Comparison of ENCODE assay signal across 8 cellular contexts in genomic region chr1:145845514-145846161, GRCh38. TPM values are rescaled to one million over a fixed set of nuclear protein-coding genes. Genes with fewer than 3 reads are reported as not detected.
DNase-seq lines count a peak whose midpoint lies in the region; ATAC-seq and TF ChIP-seq lines count a peak whose summit lies in the region.

Gene NUDT17 (plus strand): TSS chr1:145845630. CDS start chr1:145845641, 11 bp downstream.

- H3K9me1 ChIP-seq in IMR-90 (ENCODE audit: insufficient read depth, low read length): peaks cover 21% of the 10 kb centered on the region; the same call in 1 of the 2 replicates

- peak within 1 kb of the TSS; percentile 80 for H4K5ac ChIP-seq in IMR-90 (ENCODE audit: low read depth, low read length)

- H2AK9ac ChIP-seq in IMR-90 (replicated peaks; ENCODE audit: low read depth, low read length, poor library complexity): peak within 1 kb of the TSS; percentile 89

- CTCF ChIA-PET in IMR-90 (lab: Yijun Ruan, JAX): interaction anchor here (0.6 to 2.6 kb wide), 17 partner anchors 9 to 187 kb away, joined by 3 to 13 read pairs (median 4); partner anchors contain the start of genes ITGA10, PEX11B and PIAS3

- intact Hi-C loops in IMR-90 (cut with micrococcal nuclease): loop anchor here (1.0 to 2.0 kb wide), 2 partner anchors 65 to 168 kb away; partner anchors contain the start of gene ITGA10

- TF ChIP-seq POLR2A in IMR-90 (IDR thresholded peaks at IDR 0.05; ENCODE audit: low read depth, low read length): peak; percentile 55; the same call in 1 of the 2 replicates

- 1% methylated on average over 35 of the region's 50 CpGs; no CpG with 5 or more reads in 1 of the 2 experiments for WGBS in IMR-90 (ENCODE audit: extremely low coverage in 2 of 2, insufficient read length in 1 of 2), 2 experiments

- H2BK20ac ChIP-seq in IMR-90 (ENCODE audit: low read depth, low read length): no peak within 1 kb of the TSS

- peak within 1 kb of the TSS; percentile 67 for H3K14ac ChIP-seq in IMR-90 (replicated peaks; ENCODE audit: low read depth, low read length)

- no TSS peak for BruUV-seq in IMR-90 (replicated peaks; lab: Mats Ljungman, UMichigan)

- peak within 1 kb of the TSS; percentile 57 to 86; a peak in 3 of 4 replicates for H4K8ac ChIP-seq in IMR-90 (ENCODE audit: low read depth in 2 of 2, low read length in 2 of 2)

- POLR2A ChIA-PET in IMR-90 (lab: Charles Lee; ENCODE audit: unreplicated experiment): interaction anchor here (0.6 kb wide), 1 partner anchor 420 kb away, joined by 3 read pairs; the partner anchor contains the start of gene NBPF20

- H3K18ac ChIP-seq in IMR-90 (ENCODE audit: low read depth, low read length): peak within 1 kb of the TSS; percentile 68

- DNase-seq in DMS 273 treated with DMSO at 0.1 percent for 48 hours (lab: John Stamatoyannopoulos, UW) (peak; percentile 43), IMR-90 (peak; percentile 67), RPMI8226 (peak; percentile 90), foreskin keratinocyte (peak in 1 of 2 donors; percentile 47), superior temporal gyrus (ENCODE audit: extremely low spot score) (peak; percentile 72)
- peak; percentile 69 for DNase-seq in activated T-helper 9 cell treated with anti-CD3 and anti-CD28 coated beads, Interleukin-2, amount 50 U/mL, for 16 hours (ENCODE audit: low read depth)

- H4K91ac ChIP-seq in IMR-90 (ENCODE audit: insufficient read depth, low read depth, low read length): peak within 1 kb of the TSS; percentile 55

- peak within 1 kb of the TSS; percentile 65 for H3K4me3 ChIP-seq in IMR-90 (ENCODE audit: insufficient read depth, low read depth, low read length)
- H3K4me3 ChIP-seq in neutrophil (ENCODE audit: low read depth in 1 of 2, low read length in 1 of 2): peak within 1 kb of the TSS; percentile 68 to 80

- H3K4ac ChIP-seq in IMR-90 (ENCODE audit: low read depth, low read length): peak within 1 kb of the TSS; percentile 82

- peak within 1 kb of the TSS; percentile 86 for H3K9ac ChIP-seq in IMR-90 (ENCODE audit: low read depth, low read length)

- TF ChIP-seq RAD21 in IMR-90 (IDR thresholded peaks at IDR 0.05; ENCODE audit: low read length): peak; percentile 63

- no peaks in the 10 kb centered on the region for H3K9me3 ChIP-seq in IMR-90 (ENCODE audit: control insufficient read depth, insufficient read depth, low read length)
- H3K9me3 ChIP-seq in neutrophil: no peaks in the 10 kb centered on the region

- H2AFZ ChIP-seq in IMR-90 (replicated peaks; ENCODE audit: low read length, poor library complexity): peak within 1 kb of the TSS; percentile 94

- H3K79me1 ChIP-seq in IMR-90 (ENCODE audit: low read depth in 1 of 2, low read length in 2 of 2): peaks cover 0 to 4% of the 10 kb centered on the region in 2 experiments; a peak in 1 of 4 replicates

- in situ Hi-C loops in IMR-90 (cut with MboI; ENCODE audit: low sequenced_read_pairs): loop anchor here (5.0 kb wide), 1 partner anchor 167 kb away; no protein-coding TSS in a partner anchor

- TF ChIP-seq CTCF in IMR-90 (conservative IDR thresholded peaks at IDR 0.05; ENCODE audit: low read depth, low read length): peak; percentile 88
- peak; percentile 88 for TF ChIP-seq CTCF in foreskin keratinocyte (conservative IDR thresholded peaks at IDR 0.05)
- TF ChIP-seq CTCF in neutrophil (IDR thresholded peaks at IDR 0.05): peak; percentile 82

- peak within 1 kb of the TSS; percentile 54 for H2BK5ac ChIP-seq in IMR-90 (ENCODE audit: low read depth, low read length, poor library complexity, severe bottlenecking)

- H3K23ac ChIP-seq in IMR-90 (ENCODE audit: low read depth, low read length): peak within 1 kb of the TSS; percentile 85; the same call in 1 of the 2 replicates

- peak within 1 kb of the TSS; percentile 18; the same call in 1 of the 2 replicates for H3K56ac ChIP-seq in IMR-90 (ENCODE audit: extremely low read depth, insufficient read depth, low read length)

- H3K36me3 ChIP-seq in IMR-90 (ENCODE audit: control insufficient read depth, insufficient read depth, low read length): peaks cover 42% of the 10 kb centered on the region
- peaks cover 48% of the 10 kb centered on the region for H3K36me3 ChIP-seq in neutrophil

- ATAC-seq in GM21390 (IDR thresholded peaks at IDR 0.05; ENCODE audit: unreplicated experiment): peak; percentile 59
- peak; percentile 77 for ATAC-seq in IMR-90 (ENCODE audit: low read depth)
- ATAC-seq in foreskin keratinocyte: peak; percentile 73

- H3K27me3 ChIP-seq in IMR-90 (ENCODE audit: control insufficient read depth, insufficient read depth, low read length) (no peaks in the 10 kb centered on the region), foreskin keratinocyte (no peaks in the 10 kb centered on the region), neutrophil (no peaks in the 10 kb centered on the region)

- peak within 1 kb of the TSS; percentile 77 for H3K4me2 ChIP-seq in IMR-90 (ENCODE audit: low read depth, low read length)

- H3K4me1 ChIP-seq in IMR-90 (ENCODE audit: control insufficient read depth, insufficient read depth, low read length) (peaks cover 16% of the 10 kb centered on the region), foreskin keratinocyte (no peaks in the 10 kb centered on the region), neutrophil (ENCODE audit: control insufficient read depth in 1 of 2, insufficient read depth in 1 of 2, low read depth in 1 of 2, low read length in 1 of 2) (peaks cover 15 to 16% of the 10 kb centered on the region in 2 experiments)

- no peak within 1 kb of the TSS for H2BK15ac ChIP-seq in IMR-90 (ENCODE audit: low read depth, low read length)

- H3K27ac ChIP-seq in IMR-90 (ENCODE audit: insufficient read depth, low read length) (peak within 1 kb of the TSS; percentile 81), foreskin keratinocyte (no peak within 1 kb of the TSS), neutrophil (peak within 1 kb of the TSS; percentile 48)

- H4K20me1 ChIP-seq in IMR-90 (ENCODE audit: insufficient read depth, low read length): no peaks in the 10 kb centered on the region

- H2AK5ac ChIP-seq in IMR-90 (ENCODE audit: low read depth, low read length): peak within 1 kb of the TSS; percentile 80

- dilution Hi-C loops in IMR-90 (cut with HindIII; ENCODE audit: low sequenced_read_pairs, unreplicated experiment): no loop called here

- peak within 1 kb of the TSS; percentile 36; the same call in 1 of the 2 replicates for H2BK120ac ChIP-seq in IMR-90 (ENCODE audit: low read depth, low read length)

TF ChIP-seq in IMR-90, 13 proteins besides CTCF, POLR2A, EP300 and RAD21:
- no peak for TF ChIP-seq ELK1 (IDR thresholded peaks at IDR 0.05; ENCODE audit: borderline replicate concordance, low read depth, low read length)
- no peak for TF ChIP-seq RFX5 (IDR thresholded peaks at IDR 0.05; ENCODE audit: low read depth, low read length)
- no peak for TF ChIP-seq CHD1 (IDR thresholded peaks at IDR 0.05; ENCODE audit: low read depth, low read length)
- no peak for TF ChIP-seq MAFK (IDR thresholded peaks at IDR 0.05; ENCODE audit: low read depth, low read length)
- no peak for TF ChIP-seq FOS (IDR thresholded peaks at IDR 0.05; ENCODE audit: low read depth, low read length)
- TF ChIP-seq SMC3 (IDR thresholded peaks at IDR 0.05; ENCODE audit: low read depth, low read length): peak; percentile 79
- TF ChIP-seq BHLHE40 (IDR thresholded peaks at IDR 0.05; ENCODE audit: low read depth, low read length): no peak
- peak; percentile 40; the same call in 1 of the 2 replicates for TF ChIP-seq MAZ (IDR thresholded peaks at IDR 0.05; ENCODE audit: borderline replicate concordance, low read depth, low read length)

RNA-seq across cellular contexts. Expression of gene NUDT17, which starts in this region (rescaled TPM):
- 2.3 and 2.8 TPM in 2 replicates for total RNA-seq in IMR-90 (2012; rRNA removed)
- 1.6 and 2.8 TPM in 2 replicates for polyA plus RNA-seq in IMR-90 (2012; rRNA removed)
- polyA plus RNA-seq in IMR-90 (2012; cell fraction: cytosol; rRNA removed): 2.3 and 2.5 TPM in 2 replicates
- polyA plus RNA-seq in IMR-90 (2012; cell fraction: nucleus; rRNA removed; ENCODE audit: low replicate concordance): 5.6 and 6.7 TPM in 2 replicates
- total RNA-seq in foreskin keratinocyte: 1.9 and 2.7 TPM in 2 replicates
- polyA plus RNA-seq in foreskin keratinocyte: 2.2 and 2.5 TPM in 2 replicates
